ENCODE assay signal across 8 cellular contexts in the genomic region with DNA sequence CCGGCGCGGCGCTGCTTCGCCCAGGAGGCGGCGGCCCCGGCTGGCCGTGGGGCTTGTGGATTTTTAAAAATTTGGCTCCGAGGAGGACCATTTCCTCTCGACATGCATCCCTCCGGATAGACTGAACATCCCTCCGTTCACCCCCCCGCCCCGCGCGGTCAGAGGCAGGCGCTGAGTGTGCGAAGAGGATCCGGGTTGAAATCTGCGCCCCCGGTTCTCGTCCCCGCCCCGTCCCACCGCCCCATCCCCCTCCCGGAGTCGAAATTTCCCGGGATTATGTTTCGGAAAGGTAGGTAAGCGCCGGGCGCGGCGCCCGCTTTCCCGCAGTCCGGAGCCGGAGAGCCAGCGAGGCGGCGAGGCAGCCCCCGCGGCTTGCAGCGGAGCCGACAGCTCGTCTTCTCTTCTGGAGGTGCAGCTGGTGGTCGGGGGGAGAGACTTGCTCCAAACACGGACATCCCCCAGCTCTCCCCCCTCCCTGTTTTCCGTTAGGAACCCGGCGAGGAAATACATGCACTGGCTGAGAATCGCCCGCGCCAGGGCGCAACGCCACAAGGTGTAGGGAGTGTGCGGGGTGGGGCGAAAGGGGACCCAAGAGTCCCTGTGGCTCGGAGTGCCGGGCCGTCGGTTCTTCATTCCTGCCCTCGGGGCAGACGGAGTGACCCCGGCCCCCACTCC. TPM values are rescaled to one million over a fixed set of nuclear protein-coding genes. Genes with fewer than 3 reads are reported as not detected.
DNase-seq lines count a peak whose midpoint lies in the region; ATAC-seq and TF ChIP-seq lines count a peak whose summit lies in the region.

TSS of gene PRKCE (plus strand) at position 261 of the 675 bp plus-strand sequence.

- no peaks in the 10 kb centered on the region for H3K9me3 Mint-ChIP-seq in activated CD4-positive, alpha-beta T cell treated with anti-CD3 and anti-CD28 coated beads for 36 hours (ENCODE audit: low read depth)

- H3K4me3 ChIP-seq in HUES6 (ENCODE audit: low read depth, low read length): peak within 1 kb of the TSS; percentile 91
- peak within 1 kb of the TSS; percentile 74 to 82 for H3K4me3 ChIP-seq in left lung

- H3K4me1 ChIP-seq in HUES6 (ENCODE audit: control insufficient read depth, insufficient read depth, low read length) (peaks cover 4% of the 10 kb centered on the region; the same call in 1 of the 2 replicates), left lung (peaks cover 6 to 46% of the 10 kb centered on the region in 2 donors)

- H3K27ac ChIP-seq in HUES6 (ENCODE audit: low read depth, low read length) (no peak within 1 kb of the TSS), left lung (peak within 1 kb of the TSS; percentile 93 to 99)

- H3K27me3 ChIP-seq in HUES6 (ENCODE audit: control insufficient read depth, insufficient read depth, low read length): peaks cover 90% of the 10 kb centered on the region
- H3K27me3 ChIP-seq in left lung: peaks cover 0 to 11% of the 10 kb centered on the region in 2 donors

- H3K36me3 ChIP-seq in HUES6 (ENCODE audit: control insufficient read depth, insufficient read depth, low read length): no peaks in the 10 kb centered on the region
- no peaks in the 10 kb centered on the region for H3K36me3 ChIP-seq in left lung

- DNase-seq in COLO668 (lab: John Stamatoyannopoulos, UW; ENCODE audit: unreplicated experiment) (peak; percentile 68), dermis blood vessel endothelial cell (peak; percentile 58), left lung (peak; percentile 69 to 88), AG08396 (ENCODE audit: low spot score) (no peak)
- DNase-seq in activated CD4-positive, alpha-beta T cell treated with anti-CD3 and anti-CD28 coated beads for 36 hours: peak; percentile 72
- DNase-seq in stimulated activated CD4-positive, alpha-beta T cell treated with anti-CD3 and anti-CD28 coated beads, Interleukin-2, amount 100 ng/mL, for 24 hours: peak; percentile 65 to 68

- peaks cover 6% of the 10 kb centered on the region for H3K27me3 Mint-ChIP-seq in activated CD4-positive, alpha-beta T cell treated with anti-CD3 and anti-CD28 coated beads for 36 hours

- peaks cover 27% of the 10 kb centered on the region for H3K4me1 Mint-ChIP-seq in activated CD4-positive, alpha-beta T cell treated with anti-CD3 and anti-CD28 coated beads for 36 hours

- H3K9me3 ChIP-seq in HUES6 (ENCODE audit: control insufficient read depth, insufficient read depth, low read depth, low read length) (no peaks in the 10 kb centered on the region), left lung (no peaks in the 10 kb centered on the region)

- peak within 1 kb of the TSS; percentile 59 for H3K9ac ChIP-seq in HUES6 (ENCODE audit: low read length)

- H3K4me3 Mint-ChIP-seq in activated CD4-positive, alpha-beta T cell treated with anti-CD3 and anti-CD28 coated beads for 36 hours: peak within 1 kb of the TSS; percentile 87

- TF ChIP-seq CTCF in left lung (IDR thresholded peaks at IDR 0.05): no peak

- ATAC-seq in GM21390 (IDR thresholded peaks at IDR 0.05; ENCODE audit: unreplicated experiment): peak; percentile 16
- ATAC-seq in activated CD4-positive, alpha-beta T cell treated with anti-CD3 and anti-CD28 coated beads for 36 hours: peak; percentile 27
- ATAC-seq in left lung: peak; percentile 36

- intact Hi-C loops in activated CD4-positive, alpha-beta T cell treated with anti-CD3 and anti-CD28 coated beads for 36 hours (cut with DNase I, micrococcal nuclease): loop anchor here (1.0 to 10.0 kb wide), 7 partner anchors 40 to 1291 kb away; partner anchors contain the start of genes SRBD1 (in 2 of the 2), CAMKMT (in 1 of the 2), EPAS1 (in 1 of the 2) and MCFD2 (in 1 of the 2)
- intact Hi-C loops in left lung (cut with DNase I): no loop called here

- CTCF ChIA-PET in activated CD4-positive, alpha-beta T cell treated with anti-CD3 and anti-CD28 coated beads for 36 hours (lab: Charles Lee): interaction anchor here (1.6 to 7.7 kb wide), 2 partner anchors 127 to 128 kb away, joined by 7 to 63 read pairs; no protein-coding TSS in a partner anchor

- peak within 1 kb of the TSS; percentile 96 for H3K27ac Mint-ChIP-seq in activated CD4-positive, alpha-beta T cell treated with anti-CD3 and anti-CD28 coated beads for 36 hours

- POLR2A ChIA-PET in activated CD4-positive, alpha-beta T cell treated with anti-CD3 and anti-CD28 coated beads for 36 hours (lab: Charles Lee): no interaction called here

- peaks cover 7% of the 10 kb centered on the region for H3K36me3 Mint-ChIP-seq in activated CD4-positive, alpha-beta T cell treated with anti-CD3 and anti-CD28 coated beads for 36 hours (ENCODE audit: low read depth)

RNA-seq across cellular contexts. Expression of gene PRKCE, which starts in this region (rescaled TPM):
- total RNA-seq in activated CD4-positive, alpha-beta T cell treated with anti-CD3 and anti-CD28 coated beads for 36 hours: 10 to 100 TPM in 1 of 2 experiments, 1 to 10 TPM in 1; 9.0 to 13.2 TPM
- total RNA-seq in dermis blood vessel endothelial cell (46.5 and 52.8 TPM in 2 replicates), left lung (10 to 100 TPM; 43.8 to 56.9 TPM)

Comparison
In these comparisons a context has a peak if more than half of its experiments do, and no peak if none do; other contexts are left out.
1. intact Hi-C loops: an anchor here in activated CD4-positive, alpha-beta T cell treated with anti-CD3 and anti-CD28 coated beads for 36 hours (1.0 to 10.0 kb wide); none called in left lung.